In genomic region chr18:23934863-23935262, GRCh38 we compare ENCODE assay signal across 16 cellular contexts.
DNase-seq lines count a peak whose midpoint lies in the region; ATAC-seq and TF ChIP-seq lines count a peak whose summit lies in the region.
"Had no signal": no experiment of that assay in that cellular context is flagged by ENCODE, and none has a peak within 500 bp of the region (broad histone marks: within the 10 kb centered on the region; RNA-seq: fewer than 3 reads in every experiment).

No MANE protein-coding gene starts in this region.

- CTCF ChIA-PET in activated CD8-positive, alpha-beta T cell treated with anti-CD3 and anti-CD28 coated beads, Interleukin-2, amount 10 ng/mL, durations not matched to agents 7 days and 5 days (lab: Charles Lee), result interaction anchor here (0.7 to 2.2 kb wide), 3 partner anchors 15 to 437 kb away, joined by 3 to 27 read pairs (median 3); no protein-coding TSS in a partner anchor
- CTCF ChIA-PET in activated CD8-positive, alpha-beta T cell treated with anti-CD3 and anti-CD28 coated beads for 36 hours (lab: Charles Lee), result interaction anchor here (0.7 to 3.9 kb wide), 3 partner anchors 8 to 150 kb away, joined by 3 to 23 read pairs (median 5); no protein-coding TSS in a partner anchor
- CTCF ChIA-PET in SK-N-SH (lab: Yijun Ruan, JAX), result interaction anchor here (1.9 kb wide), 1 partner anchor 16 kb away, joined by 11 read pairs; no protein-coding TSS in a partner anchor
- CTCF ChIA-PET in naive thymus-derived CD4-positive, alpha-beta T cell (lab: Charles Lee), result no interaction called here

- H3K36me3 Mint-ChIP-seq in activated CD8-positive, alpha-beta T cell treated with anti-CD3 and anti-CD28 coated beads, Interleukin-2, amount 10 ng/mL, durations not matched to agents 7 days and 5 days (ENCODE audit: low read depth), result peaks cover 8% of the 10 kb centered on the region
- no peaks in the 10 kb centered on the region for H3K36me3 Mint-ChIP-seq in activated CD8-positive, alpha-beta T cell treated with anti-CD3 and anti-CD28 coated beads for 36 hours (ENCODE audit: low read depth)
- H3K36me3 Mint-ChIP-seq in CD4-positive, CD25-positive, alpha-beta regulatory T cell, result no peaks in the 10 kb centered on the region
- peaks cover 0 to 11% (median 0%) of the 10 kb centered on the region in 5 donors for H3K36me3 Mint-ChIP-seq in naive thymus-derived CD4-positive, alpha-beta T cell
- H3K36me3 Mint-ChIP-seq: CD4-positive, alpha-beta memory T cell had no signal

- H3K27me3 ChIP-seq in CD4-positive, CD25-positive, alpha-beta regulatory T cell (ENCODE audit: control insufficient read depth, insufficient read depth, low read length), result no peaks in the 10 kb centered on the region
- no peaks in the 10 kb centered on the region for H3K27me3 ChIP-seq in SK-N-SH (ENCODE audit: insufficient read depth)
- no peaks in the 10 kb centered on the region for H3K27me3 ChIP-seq in naive thymus-derived CD4-positive, alpha-beta T cell (ENCODE audit: control insufficient read depth in 2 of 2, insufficient read depth in 2 of 2, low read length in 2 of 2)
- H3K27me3 ChIP-seq: BLaER1 treated with 17β-estradiol and CSF1 and Interleukin-3, amounts not matched to agents 10 nM and 100 nM had no signal

- no peak overlapping the region for H2AFZ ChIP-seq in SK-N-SH (ENCODE audit: low read depth)

- no peak for DNase-seq in activated CD8-positive, alpha-beta T cell treated with anti-CD3 and anti-CD28 coated beads, Interleukin-2, amount 10 ng/mL, durations not matched to agents 7 days and 5 days
- DNase-seq in activated CD8-positive, alpha-beta T cell treated with anti-CD3 and anti-CD28 coated beads for 36 hours, result no peak
- no peak for DNase-seq in CD4-positive, CD25-positive, alpha-beta regulatory T cell
- DNase-seq in SK-N-SH, result no peak
- DNase-seq in naive thymus-derived CD4-positive, alpha-beta T cell, result no peak
- no peak for DNase-seq in lower leg skin (ENCODE audit: low spot score in 2 of 2)
- DNase-seq: 8988T, AML-193, DMS153, GF-D8, GOT3, H9 had no signal

- H3K4me2 ChIP-seq in SK-N-SH, result no peak overlapping the region; the same call in 1 of the 2 replicates
- H3K4me2 ChIP-seq: BLaER1 treated with 17β-estradiol and CSF1 and Interleukin-3, amounts not matched to agents 10 nM and 100 nM had no signal

- peaks cover 69% of the 10 kb centered on the region for H3K4me1 Mint-ChIP-seq in activated CD8-positive, alpha-beta T cell treated with anti-CD3 and anti-CD28 coated beads, Interleukin-2, amount 10 ng/mL, durations not matched to agents 7 days and 5 days (ENCODE audit: low read depth)
- H3K4me1 Mint-ChIP-seq in activated CD8-positive, alpha-beta T cell treated with anti-CD3 and anti-CD28 coated beads for 36 hours (ENCODE audit: low read depth), result peaks cover 51% of the 10 kb centered on the region
- H3K4me1 Mint-ChIP-seq in CD4-positive, CD25-positive, alpha-beta regulatory T cell, result peaks cover 23 to 63% (median 51%) of the 10 kb centered on the region in 4 donors
- H3K4me1 Mint-ChIP-seq in naive thymus-derived CD4-positive, alpha-beta T cell, result peaks cover 28 to 76% (median 61%) of the 10 kb centered on the region in 7 donors
- H3K4me1 Mint-ChIP-seq: H9 had no signal

- H4K20me1 ChIP-seq in SK-N-SH (ENCODE audit: insufficient read depth), result no peaks in the 10 kb centered on the region
- H4K20me1 ChIP-seq: BLaER1 treated with 17β-estradiol and CSF1 and Interleukin-3, amounts not matched to agents 10 nM and 100 nM had no signal

- H3K9me3 Mint-ChIP-seq in activated CD8-positive, alpha-beta T cell treated with anti-CD3 and anti-CD28 coated beads, Interleukin-2, amount 10 ng/mL, durations not matched to agents 7 days and 5 days (ENCODE audit: insufficient read depth), result no peaks in the 10 kb centered on the region
- H3K9me3 Mint-ChIP-seq in activated CD8-positive, alpha-beta T cell treated with anti-CD3 and anti-CD28 coated beads for 36 hours, result no peaks in the 10 kb centered on the region
- H3K9me3 Mint-ChIP-seq in CD4-positive, CD25-positive, alpha-beta regulatory T cell, result no peaks in the 10 kb centered on the region
- H3K9me3 Mint-ChIP-seq in naive thymus-derived CD4-positive, alpha-beta T cell, result no peaks in the 10 kb centered on the region
- H3K9me3 Mint-ChIP-seq: CD4-positive, alpha-beta memory T cell; H9 had no signal

- no peak for TF ChIP-seq POLR2A in lower leg skin (IDR thresholded peaks at IDR 0.05)

- H3K9me2 ChIP-seq in SK-N-SH, result no peaks in the 10 kb centered on the region

- H3K9ac ChIP-seq in SK-N-SH, result no peak overlapping the region
- H3K9ac ChIP-seq: BLaER1 treated with 17β-estradiol and CSF1 and Interleukin-3, amounts not matched to agents 10 nM and 100 nM had no signal

- no peak for ATAC-seq in activated CD8-positive, alpha-beta T cell treated with anti-CD3 and anti-CD28 coated beads, Interleukin-2, amount 10 ng/mL, durations not matched to agents 7 days and 5 days
- no peak for ATAC-seq in activated CD8-positive, alpha-beta T cell treated with anti-CD3 and anti-CD28 coated beads for 36 hours
- ATAC-seq in CD4-positive, CD25-positive, alpha-beta regulatory T cell (ENCODE audit: low read depth in 2 of 2), result no peak
- no peak for ATAC-seq in naive thymus-derived CD4-positive, alpha-beta T cell
- ATAC-seq in GM18870 (IDR thresholded peaks at IDR 0.05; ENCODE audit: unreplicated experiment), result no peak
- ATAC-seq: K562 had no signal

- peak overlapping the region; percentile 14 for H3K27ac Mint-ChIP-seq in activated CD8-positive, alpha-beta T cell treated with anti-CD3 and anti-CD28 coated beads, Interleukin-2, amount 10 ng/mL, durations not matched to agents 7 days and 5 days
- no peak overlapping the region for H3K27ac Mint-ChIP-seq in activated CD8-positive, alpha-beta T cell treated with anti-CD3 and anti-CD28 coated beads for 36 hours
- peak overlapping the region; percentile 26 to 53 (median 26) for H3K27ac Mint-ChIP-seq in CD4-positive, CD25-positive, alpha-beta regulatory T cell
- H3K27ac Mint-ChIP-seq in naive thymus-derived CD4-positive, alpha-beta T cell, result peak overlapping the region in 6 of 9 donors; percentile 2 to 81 (median 32)
- H3K27ac Mint-ChIP-seq: H9 had no signal

- H3K4me3 ChIP-seq in CD4-positive, CD25-positive, alpha-beta regulatory T cell (ENCODE audit: low read depth, low read length), result no peak overlapping the region
- H3K4me3 ChIP-seq in SK-N-SH (ENCODE audit: low read depth in 2 of 2, low read length in 1 of 2) (no peak overlapping the region), lower leg skin (ENCODE audit: low read depth, poor library complexity, severe bottlenecking) (no peak overlapping the region)
- H3K4me3 ChIP-seq in naive thymus-derived CD4-positive, alpha-beta T cell (ENCODE audit: low read length), result no peak overlapping the region
- H3K4me3 ChIP-seq: BLaER1 treated with 17β-estradiol and CSF1 and Interleukin-3, amounts not matched to agents 10 nM and 100 nM; K562 had no signal

- no peak overlapping the region for H3K27ac ChIP-seq in CD4-positive, CD25-positive, alpha-beta regulatory T cell (ENCODE audit: insufficient read depth, low read length, poor library complexity, severe bottlenecking)
- peak overlapping the region in 1 of 2 experiments; percentile 62; a peak in 1 of 4 replicates for H3K27ac ChIP-seq in SK-N-SH (ENCODE audit: low read depth in 2 of 2, low read length in 1 of 2)
- no peak overlapping the region for H3K27ac ChIP-seq in naive thymus-derived CD4-positive, alpha-beta T cell (ENCODE audit: low read depth, low read length)
- H3K27ac ChIP-seq: BLaER1 treated with 17β-estradiol and CSF1 and Interleukin-3, amounts not matched to agents 10 nM and 100 nM had no signal

- no peak for TF ChIP-seq RAD21 in SK-N-SH (IDR thresholded peaks at IDR 0.05; ENCODE audit: low read length)

- TF ChIP-seq CTCF in activated CD8-positive, alpha-beta T cell treated with anti-CD3 and anti-CD28 coated beads for 36 hours (IDR thresholded peaks at IDR 0.05), result no peak
- TF ChIP-seq CTCF in SK-N-SH (IDR thresholded peaks at IDR 0.05), result no peak
- TF ChIP-seq CTCF in lower leg skin (IDR thresholded peaks at IDR 0.05), result no peak

- TF ChIP-seq EP300 in SK-N-SH (IDR thresholded peaks at IDR 0.05; ENCODE audit: borderline replicate concordance in 1 of 2, low read depth in 1 of 2, low read length in 1 of 2), result peak in 1 of 2 experiments; percentile 21; a peak in 1 of 4 replicates

- peaks cover 52% of the 10 kb centered on the region for H3K4me1 ChIP-seq in CD4-positive, CD25-positive, alpha-beta regulatory T cell (ENCODE audit: control insufficient read depth, insufficient read depth, low read length, poor library complexity, severe bottlenecking)
- H3K4me1 ChIP-seq in SK-N-SH (ENCODE audit: control insufficient read depth in 1 of 2, insufficient read depth in 2 of 2, low read depth in 1 of 2, low read length in 1 of 2), result peaks cover 9 to 25% of the 10 kb centered on the region in 2 experiments; a peak in 3 of 4 replicates
- H3K4me1 ChIP-seq in naive thymus-derived CD4-positive, alpha-beta T cell (ENCODE audit: control insufficient read depth in 2 of 2, insufficient read depth in 2 of 2, low read length in 2 of 2), result peaks cover 41 to 45% of the 10 kb centered on the region in 2 donors

- H3F3A ChIP-seq in SK-N-SH (replicated peaks; ENCODE audit: insufficient read depth), result peaks cover 5% of the 10 kb centered on the region

- no peaks in the 10 kb centered on the region for H3K36me3 ChIP-seq in CD4-positive, CD25-positive, alpha-beta regulatory T cell (ENCODE audit: control insufficient read depth, insufficient read depth, low read length)
- H3K36me3 ChIP-seq in SK-N-SH (replicated peaks in 1 of 2; ENCODE audit: control insufficient read depth in 1 of 2, insufficient read depth in 2 of 2, low read length in 1 of 2), result no peaks in the 10 kb centered on the region
- no peaks in the 10 kb centered on the region for H3K36me3 ChIP-seq in naive thymus-derived CD4-positive, alpha-beta T cell (ENCODE audit: control insufficient read depth in 2 of 3, insufficient read depth in 3 of 3, low read length in 3 of 3)

- POLR2A ChIA-PET in activated CD8-positive, alpha-beta T cell treated with anti-CD3 and anti-CD28 coated beads, Interleukin-2, amount 10 ng/mL, durations not matched to agents 7 days and 5 days (lab: Charles Lee), result interaction anchor here (1.8 kb wide), 1 partner anchor 80 kb away, joined by 8 read pairs; the partner anchor contains the start of gene TTC39C
- POLR2A ChIA-PET in activated CD8-positive, alpha-beta T cell treated with anti-CD3 and anti-CD28 coated beads for 36 hours (lab: Charles Lee), result no interaction called here
- POLR2A ChIA-PET in SK-N-SH (lab: Yijun Ruan, JAX), result no interaction called here
- POLR2A ChIA-PET in naive thymus-derived CD4-positive, alpha-beta T cell (lab: Charles Lee), result interaction anchor here (0.8 to 1.3 kb wide), 3 partner anchors 30 to 349 kb away, joined by 3 to 4 read pairs (median 4); no protein-coding TSS in a partner anchor

- intact Hi-C loops in activated CD8-positive, alpha-beta T cell treated with anti-CD3 and anti-CD28 coated beads for 36 hours (cut with micrococcal nuclease), result no loop called here
- intact Hi-C loops in naive thymus-derived CD4-positive, alpha-beta T cell (cut with micrococcal nuclease), result loop anchor here (5.0 kb wide), 2 partner anchors 48 to 57 kb away; no protein-coding TSS in a partner anchor
- intact Hi-C loops in lower leg skin (cut with DNase I; ENCODE audit: low total_unique reads), result loop anchor here (10.0 kb wide), 1 partner anchor 190 kb away; no protein-coding TSS in a partner anchor

- no peaks in the 10 kb centered on the region for H3K9me3 ChIP-seq in CD4-positive, CD25-positive, alpha-beta regulatory T cell (ENCODE audit: control insufficient read depth in 2 of 2, low read length in 2 of 2)
- H3K9me3 ChIP-seq in SK-N-SH, result no peaks in the 10 kb centered on the region
- no peaks in the 10 kb centered on the region for H3K9me3 ChIP-seq in naive thymus-derived CD4-positive, alpha-beta T cell (ENCODE audit: control insufficient read depth in 2 of 3, low read length in 3 of 3)
- H3K9me3 ChIP-seq: BLaER1 treated with 17β-estradiol and CSF1 and Interleukin-3, amounts not matched to agents 10 nM and 100 nM had no signal

- no peaks in the 10 kb centered on the region for H3K79me2 ChIP-seq in SK-N-SH (ENCODE audit: insufficient read depth)

- H3K4me3 Mint-ChIP-seq in activated CD8-positive, alpha-beta T cell treated with anti-CD3 and anti-CD28 coated beads, Interleukin-2, amount 10 ng/mL, durations not matched to agents 7 days and 5 days, result no peak overlapping the region
- no peak overlapping the region for H3K4me3 Mint-ChIP-seq in activated CD8-positive, alpha-beta T cell treated with anti-CD3 and anti-CD28 coated beads for 36 hours
- peak overlapping the region in 1 of 4 donors; percentile 27 for H3K4me3 Mint-ChIP-seq in CD4-positive, CD25-positive, alpha-beta regulatory T cell
- H3K4me3 Mint-ChIP-seq in naive thymus-derived CD4-positive, alpha-beta T cell, result peak overlapping the region in 4 of 10 donors; percentile 3 to 68 (median 8)
- H3K4me3 Mint-ChIP-seq: H9 had no signal

- H3K27me3 Mint-ChIP-seq in activated CD8-positive, alpha-beta T cell treated with anti-CD3 and anti-CD28 coated beads, Interleukin-2, amount 10 ng/mL, durations not matched to agents 7 days and 5 days (ENCODE audit: low read depth), result no peaks in the 10 kb centered on the region
- H3K27me3 Mint-ChIP-seq in activated CD8-positive, alpha-beta T cell treated with anti-CD3 and anti-CD28 coated beads for 36 hours, result no peaks in the 10 kb centered on the region
- peaks cover 4% of the 10 kb centered on the region for H3K27me3 Mint-ChIP-seq in CD4-positive, CD25-positive, alpha-beta regulatory T cell
- H3K27me3 Mint-ChIP-seq in naive thymus-derived CD4-positive, alpha-beta T cell, result peaks cover 0 to 9% (median 0%) of the 10 kb centered on the region in 5 donors
- H3K27me3 Mint-ChIP-seq: CD4-positive, alpha-beta memory T cell had no signal

Comparison
In these comparisons a context has a peak if more than half of its experiments do, and no peak if none do; other contexts are left out.
1. POLR2A ChIA-PET loops: an anchor here in activated CD8-positive, alpha-beta T cell treated with anti-CD3 and anti-CD28 coated beads, Interleukin-2, amount 10 ng/mL, durations not matched to agents 7 days and 5 days (1.8 kb wide) and naive thymus-derived CD4-positive, alpha-beta T cell (0.8 to 1.3 kb wide); none called in activated CD8-positive, alpha-beta T cell treated with anti-CD3 and anti-CD28 coated beads for 36 hours and SK-N-SH.